ENCODE assay signal across 16 cellular contexts in genomic region chr22:39265143-39265542, GRCh38. TPM values are rescaled to one million over a fixed set of nuclear protein-coding genes. Genes with fewer than 3 reads are reported as not detected.
DNase-seq lines count a peak whose midpoint lies in the region; ATAC-seq and TF ChIP-seq lines count a peak whose summit lies in the region.
"Had no signal": no experiment of that assay in that cellular context is flagged by ENCODE, and none has a peak within 500 bp of the region (broad histone marks: within the 10 kb centered on the region; RNA-seq: fewer than 3 reads in every experiment).

No MANE protein-coding gene starts in this region.

- peaks cover 10% of the 10 kb centered on the region for H3K27me3 Mint-ChIP-seq in activated T-cell treated with anti-CD3 and anti-CD28 coated beads, Interleukin-2, amount 50 U/mL, for 24 hours
- peaks cover 6% of the 10 kb centered on the region for H3K27me3 Mint-ChIP-seq in activated T-cell treated with anti-CD3 and anti-CD28 coated beads, Interleukin-2, amount 50 U/mL, for 72 hours (ENCODE audit: low read depth)
- no peaks in the 10 kb centered on the region for H3K27me3 Mint-ChIP-seq in activated T-helper 2 cell treated with anti-CD3 and anti-CD28 coated beads, Interferon-gamma antibody, Interleukin-2, Interleukin-4, amounts not matched to agents 10 μg/mL and 5 μg/mL and 100 μg/mL, durations not matched to agents 14 hours and 24 hours and 36 hours (ENCODE audit: low read depth)
- peaks cover 21 to 46% of the 10 kb centered on the region in 2 donors for H3K27me3 Mint-ChIP-seq in stimulated activated naive B cell treated with anti-CD40 and anti-IgM and Interleukin-4, amounts not matched to agents 10 μg/mL and 1 μg/mL and 100 μg/mL, for 72 hours
- H3K27me3 Mint-ChIP-seq in T-cell (peaks cover 3 to 6% of the 10 kb centered on the region in 2 donors), glutamatergic neuron (ENCODE audit: unreplicated experiment) (no peaks in the 10 kb centered on the region)

- H3K4me1 Mint-ChIP-seq in activated T-cell treated with anti-CD3 and anti-CD28 coated beads, Interleukin-2, amount 50 U/mL, for 24 hours (ENCODE audit: low read depth), result peaks cover 15% of the 10 kb centered on the region
- peaks cover 36% of the 10 kb centered on the region for H3K4me1 Mint-ChIP-seq in activated T-cell treated with anti-CD3 and anti-CD28 coated beads, Interleukin-2, amount 50 U/mL, for 72 hours (ENCODE audit: low read depth)
- H3K4me1 Mint-ChIP-seq in activated T-helper 2 cell treated with anti-CD3 and anti-CD28 coated beads, Interferon-gamma antibody, Interleukin-2, Interleukin-4, amounts not matched to agents 10 μg/mL and 5 μg/mL and 100 μg/mL, durations not matched to agents 14 hours and 24 hours and 36 hours (ENCODE audit: low read depth), result peaks cover 30% of the 10 kb centered on the region
- H3K4me1 Mint-ChIP-seq in stimulated activated naive B cell treated with anti-CD40 and anti-IgM and Interleukin-4, amounts not matched to agents 10 μg/mL and 1 μg/mL and 100 μg/mL, for 72 hours, result peaks cover 38 to 56% of the 10 kb centered on the region in 2 donors
- H3K4me1 Mint-ChIP-seq in T-cell (peaks cover 0 to 2% (median 0%) of the 10 kb centered on the region in 3 donors), glutamatergic neuron (ENCODE audit: low read depth, unreplicated experiment) (no peaks in the 10 kb centered on the region)

- no peak overlapping the region for H3K4me3 ChIP-seq in lower lobe of right lung

- H3K4me3 Mint-ChIP-seq in activated T-cell treated with anti-CD3 and anti-CD28 coated beads, Interleukin-2, amount 50 U/mL, for 24 hours, result no peak overlapping the region
- no peak overlapping the region for H3K4me3 Mint-ChIP-seq in activated T-cell treated with anti-CD3 and anti-CD28 coated beads, Interleukin-2, amount 50 U/mL, for 72 hours
- no peak overlapping the region for H3K4me3 Mint-ChIP-seq in activated T-helper 2 cell treated with anti-CD3 and anti-CD28 coated beads, Interferon-gamma antibody, Interleukin-2, Interleukin-4, amounts not matched to agents 10 μg/mL and 5 μg/mL and 100 μg/mL, durations not matched to agents 14 hours and 24 hours and 36 hours (ENCODE audit: low read depth)
- H3K4me3 Mint-ChIP-seq in stimulated activated naive B cell treated with anti-CD40 and anti-IgM and Interleukin-4, amounts not matched to agents 10 μg/mL and 1 μg/mL and 100 μg/mL, for 72 hours, result no peak overlapping the region
- no peak overlapping the region for H3K4me3 Mint-ChIP-seq in T-cell
- H3K4me3 Mint-ChIP-seq in glutamatergic neuron (ENCODE audit: unreplicated experiment), result no peak overlapping the region
- H3K4me3 Mint-ChIP-seq: CD8-positive, alpha-beta T cell had no signal

- DNase-seq in activated T-cell treated with anti-CD3 and anti-CD28 coated beads, Interleukin-2, amount 50 U/mL, for 24 hours, result no peak
- DNase-seq in activated T-cell treated with anti-CD3 and anti-CD28 coated beads, Interleukin-2, amount 50 U/mL, for 72 hours, result no peak
- no peak for DNase-seq in activated T-helper 2 cell treated with anti-CD3 and anti-CD28 coated beads, Interferon-gamma antibody, Interleukin-2, Interleukin-4, amounts not matched to agents 10 μg/mL and 5 μg/mL and 100 μg/mL, durations not matched to agents 14 hours and 24 hours and 36 hours (ENCODE audit: low spot score)
- DNase-seq in lower lobe of right lung (no peak), T-cell (no peak), NK-92 (lab: John Stamatoyannopoulos, UW; ENCODE audit: unreplicated experiment) (no peak), glutamatergic neuron (no peak)
- DNase-seq in stimulated activated naive B cell treated with anti-CD40 and anti-IgM and Interleukin-4, amounts not matched to agents 10 μg/mL and 1 μg/mL and 100 μg/mL, for 72 hours, result no peak
- DNase-seq: CD8-positive, alpha-beta T cell; DMS79; NCI-H1417; NCI-H1930; NCI-H2171; NCI-H446; NCI-H69 had no signal

- CTCF ChIA-PET in T-cell (lab: Charles Lee), result no interaction called here

- peaks cover 5% of the 10 kb centered on the region for H3K4me1 ChIP-seq in lower lobe of right lung

- no peak for TF ChIP-seq CTCF in lower lobe of right lung (IDR thresholded peaks at IDR 0.05)
- no peak for TF ChIP-seq CTCF in glutamatergic neuron (IDR thresholded peaks at IDR 0.05; ENCODE audit: partially characterized antibody, unreplicated experiment)

- peak overlapping the region; percentile 2 for H3K27ac ChIP-seq in lower lobe of right lung
- H3K27ac ChIP-seq: RWPE1 had no signal

- no peaks in the 10 kb centered on the region for H3K27me3 ChIP-seq in lower lobe of right lung (ENCODE audit: low read depth)

- no peak for ATAC-seq in activated T-cell treated with anti-CD3 and anti-CD28 coated beads, Interleukin-2, amount 50 U/mL, for 72 hours (replicated peaks in 1 of 2)
- ATAC-seq in lower lobe of right lung, result no peak
- no peak for ATAC-seq in stimulated activated naive B cell treated with anti-CD40 and anti-IgM and Interleukin-4, amounts not matched to agents 10 μg/mL and 1 μg/mL and 100 μg/mL, for 72 hours (replicated peaks)
- ATAC-seq in T-cell (replicated peaks in 1 of 4), result no peak
- ATAC-seq: CD8-positive, alpha-beta T cell had no signal

- no peaks in the 10 kb centered on the region for H3K36me3 ChIP-seq in lower lobe of right lung

- H3K9me3 Mint-ChIP-seq in activated T-cell treated with anti-CD3 and anti-CD28 coated beads, Interleukin-2, amount 50 U/mL, for 24 hours, result peaks cover 12% of the 10 kb centered on the region
- H3K9me3 Mint-ChIP-seq in activated T-cell treated with anti-CD3 and anti-CD28 coated beads, Interleukin-2, amount 50 U/mL, for 72 hours, result no peaks in the 10 kb centered on the region
- H3K9me3 Mint-ChIP-seq in activated T-helper 2 cell treated with anti-CD3 and anti-CD28 coated beads, Interferon-gamma antibody, Interleukin-2, Interleukin-4, amounts not matched to agents 10 μg/mL and 5 μg/mL and 100 μg/mL, durations not matched to agents 14 hours and 24 hours and 36 hours, result peaks cover 7% of the 10 kb centered on the region
- peaks cover 10 to 21% of the 10 kb centered on the region in 2 donors for H3K9me3 Mint-ChIP-seq in stimulated activated naive B cell treated with anti-CD40 and anti-IgM and Interleukin-4, amounts not matched to agents 10 μg/mL and 1 μg/mL and 100 μg/mL, for 72 hours
- H3K9me3 Mint-ChIP-seq in T-cell, result peaks cover 0 to 9% (median 2%) of the 10 kb centered on the region in 3 donors
- H3K9me3 Mint-ChIP-seq in glutamatergic neuron (ENCODE audit: unreplicated experiment), result peaks cover 1% of the 10 kb centered on the region
- H3K9me3 Mint-ChIP-seq: CD8-positive, alpha-beta T cell had no signal

- peak overlapping the region; percentile 22 for H3K27ac Mint-ChIP-seq in activated T-cell treated with anti-CD3 and anti-CD28 coated beads, Interleukin-2, amount 50 U/mL, for 24 hours
- no peak overlapping the region for H3K27ac Mint-ChIP-seq in activated T-cell treated with anti-CD3 and anti-CD28 coated beads, Interleukin-2, amount 50 U/mL, for 72 hours
- H3K27ac Mint-ChIP-seq in activated T-helper 2 cell treated with anti-CD3 and anti-CD28 coated beads, Interferon-gamma antibody, Interleukin-2, Interleukin-4, amounts not matched to agents 10 μg/mL and 5 μg/mL and 100 μg/mL, durations not matched to agents 14 hours and 24 hours and 36 hours, result peak overlapping the region; percentile 92
- H3K27ac Mint-ChIP-seq in stimulated activated naive B cell treated with anti-CD40 and anti-IgM and Interleukin-4, amounts not matched to agents 10 μg/mL and 1 μg/mL and 100 μg/mL, for 72 hours, result peak overlapping the region; percentile 93
- H3K27ac Mint-ChIP-seq in T-cell (no peak overlapping the region), glutamatergic neuron (ENCODE audit: unreplicated experiment) (no peak overlapping the region)
- H3K27ac Mint-ChIP-seq: CD8-positive, alpha-beta T cell had no signal

- intact Hi-C loops in activated T-helper 2 cell treated with anti-CD3 and anti-CD28 coated beads, Interferon-gamma antibody, Interleukin-2, Interleukin-4, amounts not matched to agents 10 μg/mL and 5 μg/mL and 100 μg/mL, durations not matched to agents 14 hours and 24 hours and 36 hours (cut with micrococcal nuclease), result no loop called here
- intact Hi-C loops in lower lobe of right lung (cut with DNase I), result no loop called here

- H3K9me3 ChIP-seq in lower lobe of right lung, result peaks cover 6% of the 10 kb centered on the region

- POLR2A ChIA-PET in T-cell (lab: Charles Lee), result no interaction called here

- H3K36me3 Mint-ChIP-seq in activated T-cell treated with anti-CD3 and anti-CD28 coated beads, Interleukin-2, amount 50 U/mL, for 24 hours (ENCODE audit: low read depth), result no peaks in the 10 kb centered on the region
- H3K36me3 Mint-ChIP-seq in activated T-cell treated with anti-CD3 and anti-CD28 coated beads, Interleukin-2, amount 50 U/mL, for 72 hours (ENCODE audit: insufficient read depth in 2 of 2), result peaks cover 2 to 4% of the 10 kb centered on the region in 2 donors
- H3K36me3 Mint-ChIP-seq in activated T-helper 2 cell treated with anti-CD3 and anti-CD28 coated beads, Interferon-gamma antibody, Interleukin-2, Interleukin-4, amounts not matched to agents 10 μg/mL and 5 μg/mL and 100 μg/mL, durations not matched to agents 14 hours and 24 hours and 36 hours (ENCODE audit: low read depth), result no peaks in the 10 kb centered on the region
- peaks cover 10 to 29% of the 10 kb centered on the region in 2 donors for H3K36me3 Mint-ChIP-seq in stimulated activated naive B cell treated with anti-CD40 and anti-IgM and Interleukin-4, amounts not matched to agents 10 μg/mL and 1 μg/mL and 100 μg/mL, for 72 hours
- peaks cover 3% of the 10 kb centered on the region for H3K36me3 Mint-ChIP-seq in T-cell
- peaks cover 6% of the 10 kb centered on the region for H3K36me3 Mint-ChIP-seq in glutamatergic neuron (ENCODE audit: unreplicated experiment)
- H3K36me3 Mint-ChIP-seq: CD8-positive, alpha-beta T cell had no signal

RNA-seq across cellular contexts. Expression of gene PDGFB, which starts 20.4 kb away (rescaled TPM):
- total RNA-seq in activated T-cell treated with anti-CD3 and anti-CD28 coated beads, Interleukin-2, amount 50 U/mL, for 72 hours, result 1 to 10 TPM; 2.9 to 4.6 TPM
- 3.3 and 4.2 TPM in 2 replicates for total RNA-seq in activated T-helper 2 cell treated with anti-CD3 and anti-CD28 coated beads, Interferon-gamma antibody, Interleukin-2, Interleukin-4, amounts not matched to agents 10 μg/mL and 5 μg/mL and 100 μg/mL, durations not matched to agents 14 hours and 24 hours and 36 hours
- total RNA-seq in lower lobe of right lung (30.5 TPM), T-cell (10 to 100 TPM in 2 of 5 donors, 1 to 10 TPM in 3; 2.9 to 18.3 (median 4.6) TPM), glutamatergic neuron (ENCODE audit: unreplicated experiment) (0.44 TPM)

RNA-seq across cellular contexts. Expression of gene RPL3, which starts 54.3 kb away (rescaled TPM):
- total RNA-seq in activated T-cell treated with anti-CD3 and anti-CD28 coated beads, Interleukin-2, amount 50 U/mL, for 72 hours, result 1,000 to 10,000 TPM; 3,380 to 3,455 TPM
- 2,214 and 2,255 TPM in 2 replicates for total RNA-seq in activated T-helper 2 cell treated with anti-CD3 and anti-CD28 coated beads, Interferon-gamma antibody, Interleukin-2, Interleukin-4, amounts not matched to agents 10 μg/mL and 5 μg/mL and 100 μg/mL, durations not matched to agents 14 hours and 24 hours and 36 hours
- total RNA-seq in lower lobe of right lung, result 1,467 TPM
- total RNA-seq in T-cell, result 1,000 to 10,000 TPM; 3,304 to 3,660 (median 3,479) TPM
- 1,061 TPM for total RNA-seq in glutamatergic neuron (ENCODE audit: unreplicated experiment)

Comparison
In these comparisons a context has a peak if more than half of its experiments do, and no peak if none do; other contexts are left out.
1. H3K27ac Mint-ChIP-seq: peak in activated T-cell treated with anti-CD3 and anti-CD28 coated beads, Interleukin-2, amount 50 U/mL, for 24 hours (single experiment), activated T-helper 2 cell treated with anti-CD3 and anti-CD28 coated beads, Interferon-gamma antibody, Interleukin-2, Interleukin-4, amounts not matched to agents 10 μg/mL and 5 μg/mL and 100 μg/mL, durations not matched to agents 14 hours and 24 hours and 36 hours (single experiment) and stimulated activated naive B cell treated with anti-CD40 and anti-IgM and Interleukin-4, amounts not matched to agents 10 μg/mL and 1 μg/mL and 100 μg/mL, for 72 hours (single experiment); none in activated T-cell treated with anti-CD3 and anti-CD28 coated beads, Interleukin-2, amount 50 U/mL, for 72 hours (single experiment), T-cell (0 of 2) and glutamatergic neuron (single experiment).